Comparison of ENCODE assay signal across 21 cellular contexts in the genomic region with DNA sequence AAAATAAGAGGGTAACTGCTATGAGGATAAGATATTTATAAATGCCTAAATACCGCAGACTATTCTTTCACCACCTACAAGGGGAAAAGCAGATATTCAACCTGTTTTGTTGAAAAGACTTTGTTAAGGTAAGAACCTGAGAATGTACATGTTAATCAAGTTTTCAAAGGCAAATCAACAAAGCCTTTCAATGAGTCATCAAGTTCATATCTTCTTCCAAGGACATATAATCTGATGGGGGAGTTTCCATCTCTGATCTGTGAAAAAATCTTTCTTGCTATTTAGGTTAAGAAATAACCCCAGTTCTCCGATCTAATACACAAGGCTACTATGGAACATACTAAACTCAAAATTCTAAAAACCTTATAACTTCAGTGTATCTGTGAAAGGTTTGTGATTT.
"Had no signal": no experiment of that assay in that cellular context is flagged by ENCODE, and none has a peak within 500 bp of the region (broad histone marks: within the 10 kb centered on the region; RNA-seq: fewer than 3 reads in every experiment).

No MANE protein-coding gene starts in this region.

- H3K27ac ChIP-seq: coronary artery, epithelial cell of prostate, lower lobe of right lung, right lobe of liver, skin epidermis, transverse colon, WERI-Rb-1 had no signal

- DNase-seq: activated CD4-positive, alpha-beta T cell treated with anti-CD3 and anti-CD28 coated beads, Interleukin-2, amount 10 ng/mL, durations not matched to agents 7 days and 5 days; activated CD4-positive, CD25-positive, alpha-beta regulatory T cell treated with anti-CD3 and anti-CD28 coated beads, Interleukin-2, amount 50 U/mL, for 72 hours; activated CD8-positive, alpha-beta memory T cell treated with anti-CD3 and anti-CD28 coated beads, Interleukin-2, amount 10 ng/mL, durations not matched to agents 7 days and 5 days; activated CD8-positive, alpha-beta T cell treated with anti-CD3 and anti-CD28 coated beads for 36 hours; activated gamma-delta T cell; activated T-cell treated with anti-CD3 and anti-CD28 coated beads for 4 hours; lower lobe of right lung; right lobe of liver; stimulated activated CD4-positive, alpha-beta T cell treated with anti-CD3 and anti-CD28 coated beads, Interleukin-1b, Interleukin-23, amount 100 ng/mL, for 48 hours; T-cell; transverse colon; WERI-Rb-1 had no signal

- H3K27me3 Mint-ChIP-seq: activated CD8-positive, alpha-beta T cell treated with anti-CD3 and anti-CD28 coated beads for 36 hours; central memory CD8-positive, alpha-beta T cell; stimulated activated memory B cell treated with anti-CD40 and anti-IgM and Interleukin-4, amounts not matched to agents 10 μg/mL and 1 μg/mL and 100 μg/mL, for 72 hours had no signal

- H3K9me3 Mint-ChIP-seq: activated CD4-positive, alpha-beta T cell treated with anti-CD3 and anti-CD28 coated beads, Interleukin-2, amount 10 ng/mL, durations not matched to agents 7 days and 5 days; activated CD8-positive, alpha-beta T cell treated with anti-CD3 and anti-CD28 coated beads for 36 hours; activated naive CD4-positive, alpha-beta T cell treated with anti-CD3 and anti-CD28 coated beads, Interleukin-2, amount 50 U/mL, for 24 hours; central memory CD8-positive, alpha-beta T cell; natural killer cell treated with Interleukin-12 subunit alpha and Interleukin-12 subunit beta and Interleukin-15 and Interleukin-18, amount 100 ng/mL, for 72 hours; stimulated activated memory B cell treated with anti-CD40 and anti-IgM and Interleukin-4, amounts not matched to agents 10 μg/mL and 1 μg/mL and 100 μg/mL, for 72 hours; T-cell; T-helper 2 cell treated with Interferon-gamma antibody and Interleukin-4, amounts not matched to agents 5 μg/mL and 100 μg/mL, for 36 hours had no signal

- H3K27ac Mint-ChIP-seq: activated CD4-positive, alpha-beta T cell treated with anti-CD3 and anti-CD28 coated beads, Interleukin-2, amount 10 ng/mL, durations not matched to agents 7 days and 5 days; activated CD8-positive, alpha-beta memory T cell treated with anti-CD3 and anti-CD28 coated beads, Interleukin-2, amount 10 ng/mL, durations not matched to agents 7 days and 5 days; activated CD8-positive, alpha-beta T cell treated with anti-CD3 and anti-CD28 coated beads for 36 hours; activated naive CD4-positive, alpha-beta T cell treated with anti-CD3 and anti-CD28 coated beads, Interleukin-2, amount 50 U/mL, for 24 hours; natural killer cell treated with Interleukin-12 subunit alpha and Interleukin-12 subunit beta and Interleukin-15 and Interleukin-18, amount 100 ng/mL, for 72 hours; stimulated activated memory B cell treated with anti-CD40 and anti-IgM and Interleukin-4, amounts not matched to agents 10 μg/mL and 1 μg/mL and 100 μg/mL, for 72 hours; T-cell; T-helper 2 cell treated with Interferon-gamma antibody and Interleukin-4, amounts not matched to agents 5 μg/mL and 100 μg/mL, for 36 hours had no signal

- H3K4me1 Mint-ChIP-seq: activated CD4-positive, alpha-beta T cell treated with anti-CD3 and anti-CD28 coated beads, Interleukin-2, amount 10 ng/mL, durations not matched to agents 7 days and 5 days; activated CD8-positive, alpha-beta memory T cell treated with anti-CD3 and anti-CD28 coated beads, Interleukin-2, amount 10 ng/mL, durations not matched to agents 7 days and 5 days; activated naive CD4-positive, alpha-beta T cell treated with anti-CD3 and anti-CD28 coated beads, Interleukin-2, amount 50 U/mL, for 24 hours; central memory CD8-positive, alpha-beta T cell; stimulated activated memory B cell treated with anti-CD40 and anti-IgM and Interleukin-4, amounts not matched to agents 10 μg/mL and 1 μg/mL and 100 μg/mL, for 72 hours had no signal

- H3K9me3 ChIP-seq: lower lobe of right lung, right lobe of liver, transverse colon had no signal

- H3K4me3 ChIP-seq: coronary artery, lower lobe of right lung, right lobe of liver, skin epidermis, transverse colon had no signal

- H3K36me3 Mint-ChIP-seq: activated CD8-positive, alpha-beta memory T cell treated with anti-CD3 and anti-CD28 coated beads, Interleukin-2, amount 10 ng/mL, durations not matched to agents 7 days and 5 days; activated naive CD4-positive, alpha-beta T cell treated with anti-CD3 and anti-CD28 coated beads, Interleukin-2, amount 50 U/mL, for 24 hours; natural killer cell treated with Interleukin-12 subunit alpha and Interleukin-12 subunit beta and Interleukin-15 and Interleukin-18, amount 100 ng/mL, for 72 hours; stimulated activated memory B cell treated with anti-CD40 and anti-IgM and Interleukin-4, amounts not matched to agents 10 μg/mL and 1 μg/mL and 100 μg/mL, for 72 hours; T-cell had no signal

- H3K4me3 Mint-ChIP-seq: activated CD4-positive, alpha-beta T cell treated with anti-CD3 and anti-CD28 coated beads, Interleukin-2, amount 10 ng/mL, durations not matched to agents 7 days and 5 days; activated CD8-positive, alpha-beta memory T cell treated with anti-CD3 and anti-CD28 coated beads, Interleukin-2, amount 10 ng/mL, durations not matched to agents 7 days and 5 days; activated CD8-positive, alpha-beta T cell treated with anti-CD3 and anti-CD28 coated beads for 36 hours; activated naive CD4-positive, alpha-beta T cell treated with anti-CD3 and anti-CD28 coated beads, Interleukin-2, amount 50 U/mL, for 24 hours; central memory CD8-positive, alpha-beta T cell; natural killer cell treated with Interleukin-12 subunit alpha and Interleukin-12 subunit beta and Interleukin-15 and Interleukin-18, amount 100 ng/mL, for 72 hours; stimulated activated memory B cell treated with anti-CD40 and anti-IgM and Interleukin-4, amounts not matched to agents 10 μg/mL and 1 μg/mL and 100 μg/mL, for 72 hours; T-cell; T-helper 2 cell treated with Interferon-gamma antibody and Interleukin-4, amounts not matched to agents 5 μg/mL and 100 μg/mL, for 36 hours had no signal

- H3K27me3 ChIP-seq: right lobe of liver, transverse colon had no signal

- H3K36me3 ChIP-seq: lower lobe of right lung, right lobe of liver, transverse colon, WERI-Rb-1 had no signal

- H3K4me1 ChIP-seq: lower lobe of right lung, right lobe of liver, transverse colon had no signal

- ATAC-seq: activated CD8-positive, alpha-beta memory T cell treated with anti-CD3 and anti-CD28 coated beads, Interleukin-2, amount 10 ng/mL, durations not matched to agents 7 days and 5 days; activated CD8-positive, alpha-beta T cell treated with anti-CD3 and anti-CD28 coated beads for 36 hours; left lobe of liver; lower lobe of right lung; natural killer cell treated with Interleukin-12 subunit alpha and Interleukin-12 subunit beta and Interleukin-15 and Interleukin-18, amount 100 ng/mL, for 72 hours; right lobe of liver; stimulated activated memory B cell treated with anti-CD40 and anti-IgM and Interleukin-4, amounts not matched to agents 10 μg/mL and 1 μg/mL and 100 μg/mL, for 72 hours; T-cell had no signal
